ENCODE assay signal across 33 cellular contexts in the genomic region with DNA sequence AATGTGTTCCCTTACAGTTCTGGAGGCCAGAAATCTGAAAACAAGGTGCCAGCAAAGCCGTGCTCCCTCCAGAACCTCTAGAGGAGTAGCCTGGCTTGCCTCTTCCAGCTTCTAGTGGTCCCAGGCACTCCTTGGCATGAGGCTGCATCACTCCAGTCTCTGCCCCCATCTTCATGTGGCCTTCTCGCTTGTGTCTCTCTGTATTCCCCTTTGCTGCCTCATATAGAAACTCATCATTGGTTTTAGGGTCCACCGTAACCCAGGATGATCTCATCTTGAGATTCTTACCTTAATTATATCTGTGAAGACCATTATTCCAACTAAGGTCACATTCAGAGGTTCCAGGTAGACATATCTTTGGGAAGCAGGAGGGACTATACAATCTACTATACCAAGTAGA.
"Had no signal": no experiment of that assay in that cellular context is flagged by ENCODE, and none has a peak within 500 bp of the region (broad histone marks: within the 10 kb centered on the region; RNA-seq: fewer than 3 reads in every experiment).

No MANE protein-coding gene starts in this region.

- H3K4me3 Mint-ChIP-seq: activated CD4-positive, alpha-beta T cell treated with anti-CD3 and anti-CD28 coated beads, Interleukin-2, amount 10 ng/mL, durations not matched to agents 24 days and 14 days; activated CD8-positive, alpha-beta T cell treated with anti-CD3 and anti-CD28 coated beads for 36 hours; activated naive CD4-positive, alpha-beta T cell treated with anti-CD3 and anti-CD28 coated beads, Interleukin-2, amount 50 U/mL, for 24 hours; activated naive CD8-positive, alpha-beta T cell treated with anti-CD3 and anti-CD28 coated beads, Interleukin-2, amount 10 ng/mL, durations not matched to agents 7 days and 5 days; central memory CD8-positive, alpha-beta T cell had no signal

- DNase-seq: activated CD4-positive, alpha-beta T cell treated with anti-CD3 and anti-CD28 coated beads for 1 hour; activated CD4-positive, alpha-beta T cell treated with anti-CD3 and anti-CD28 coated beads, Interleukin-2, amount 10 ng/mL, durations not matched to agents 24 days and 14 days; activated CD4-positive, alpha-beta T cell treated with anti-CD3 and anti-CD28 coated beads, Interleukin-2, amount 50 U/mL, for 4 hours; activated CD4-positive, CD25-positive, alpha-beta regulatory T cell; activated CD8-positive, alpha-beta T cell treated with anti-CD3 and anti-CD28 coated beads for 36 hours; activated gamma-delta T cell; activated naive CD4-positive, alpha-beta T cell treated with Interleukin-2 at 50 U/mL for 16 hours; activated naive CD8-positive, alpha-beta T cell treated with anti-CD3 and anti-CD28 coated beads, Interleukin-2, amount 10 ng/mL, durations not matched to agents 7 days and 5 days; activated T-cell treated with anti-CD3 and anti-CD28 coated beads, Interleukin-2, amount 50 U/mL, for 1 hour; amygdala; Kasumi-1; KG1; MM.1S; NCI-H1105; NCI-H1417 treated with DMSO at 0.1 percent for 48 hours; NCI-H187 treated with DMSO at 0.1 percent for 48 hours; NCI-H2081; NCI-H2171 treated with DMSO at 0.1 percent for 48 hours; NCI-H2227 treated with DMSO at 0.1 percent for 48 hours; NCI-H446; NCI-H510A treated with DMSO at 0.1 percent for 48 hours; NCI-H526 treated with DMSO at 0.1 percent for 48 hours; NCI-H774; PC-3; Right ventricle myocardium superior; T1000; WERI-Rb-1 had no signal

- H3K9me3 ChIP-seq: ascending aorta had no signal

- H3K27ac Mint-ChIP-seq: activated CD4-positive, alpha-beta T cell treated with anti-CD3 and anti-CD28 coated beads, Interleukin-2, amount 10 ng/mL, durations not matched to agents 24 days and 14 days; activated CD8-positive, alpha-beta T cell treated with anti-CD3 and anti-CD28 coated beads for 36 hours; activated naive CD4-positive, alpha-beta T cell treated with anti-CD3 and anti-CD28 coated beads, Interleukin-2, amount 50 U/mL, for 24 hours; activated naive CD8-positive, alpha-beta T cell treated with anti-CD3 and anti-CD28 coated beads, Interleukin-2, amount 10 ng/mL, durations not matched to agents 7 days and 5 days; activated T-helper 2 cell treated with anti-CD3 and anti-CD28 coated beads, Interferon-gamma antibody, Interleukin-2, Interleukin-4, amounts not matched to agents 10 μg/mL and 5 μg/mL and 100 μg/mL, durations not matched to agents 14 hours and 24 hours and 36 hours had no signal

- ATAC-seq: activated CD8-positive, alpha-beta T cell treated with anti-CD3 and anti-CD28 coated beads for 36 hours; PC-3 had no signal

- H3K27me3 Mint-ChIP-seq: activated CD4-positive, alpha-beta T cell treated with anti-CD3 and anti-CD28 coated beads, Interleukin-2, amount 10 ng/mL, durations not matched to agents 24 days and 14 days; activated naive CD4-positive, alpha-beta T cell treated with anti-CD3 and anti-CD28 coated beads, Interleukin-2, amount 50 U/mL, for 24 hours; activated naive CD8-positive, alpha-beta T cell treated with anti-CD3 and anti-CD28 coated beads, Interleukin-2, amount 10 ng/mL, durations not matched to agents 7 days and 5 days had no signal

- H3K36me3 Mint-ChIP-seq: activated naive CD4-positive, alpha-beta T cell treated with anti-CD3 and anti-CD28 coated beads, Interleukin-2, amount 50 U/mL, for 24 hours; activated naive CD8-positive, alpha-beta T cell treated with anti-CD3 and anti-CD28 coated beads, Interleukin-2, amount 10 ng/mL, durations not matched to agents 7 days and 5 days had no signal

- H3K27me3 ChIP-seq: ascending aorta, cardiac muscle cell had no signal

- H3K4me1 ChIP-seq: ascending aorta had no signal

- H3K9me3 Mint-ChIP-seq: activated CD4-positive, alpha-beta T cell treated with anti-CD3 and anti-CD28 coated beads, Interleukin-2, amount 10 ng/mL, durations not matched to agents 24 days and 14 days; activated CD8-positive, alpha-beta T cell treated with anti-CD3 and anti-CD28 coated beads for 36 hours; activated naive CD4-positive, alpha-beta T cell treated with anti-CD3 and anti-CD28 coated beads, Interleukin-2, amount 50 U/mL, for 24 hours; activated naive CD8-positive, alpha-beta T cell treated with anti-CD3 and anti-CD28 coated beads, Interleukin-2, amount 10 ng/mL, durations not matched to agents 7 days and 5 days; activated T-helper 2 cell treated with anti-CD3 and anti-CD28 coated beads, Interferon-gamma antibody, Interleukin-2, Interleukin-4, amounts not matched to agents 10 μg/mL and 5 μg/mL and 100 μg/mL, durations not matched to agents 14 hours and 24 hours and 36 hours; central memory CD8-positive, alpha-beta T cell had no signal

- H3K27ac ChIP-seq: ascending aorta, cardiac muscle cell, SK-N-MC, WERI-Rb-1 had no signal

- H3K36me3 ChIP-seq: ascending aorta, cardiac muscle cell, WERI-Rb-1 had no signal

- H3K4me3 ChIP-seq: ascending aorta, cardiac muscle cell, SK-N-MC had no signal

- H3K4me1 Mint-ChIP-seq: activated CD4-positive, alpha-beta T cell treated with anti-CD3 and anti-CD28 coated beads, Interleukin-2, amount 10 ng/mL, durations not matched to agents 24 days and 14 days; activated naive CD4-positive, alpha-beta T cell treated with anti-CD3 and anti-CD28 coated beads, Interleukin-2, amount 50 U/mL, for 24 hours; activated naive CD8-positive, alpha-beta T cell treated with anti-CD3 and anti-CD28 coated beads, Interleukin-2, amount 10 ng/mL, durations not matched to agents 7 days and 5 days; central memory CD8-positive, alpha-beta T cell had no signal
